Comparison of ENCODE assay signal across 2 cellular contexts in genomic region chr7:151340794-151341356, GRCh38.
TF ChIP-seq lines count a peak whose summit lies in the region.

No MANE protein-coding gene starts in this region.

TF ChIP-seq in H1, 55 proteins besides CTCF, POLR2A, EP300 and RAD21 (continued from another document):
- no peak for TF ChIP-seq SP2 (IDR thresholded peaks at IDR 0.05; ENCODE audit: low read length)
- TF ChIP-seq FOSL1 (IDR thresholded peaks at IDR 0.05; ENCODE audit: insufficient read depth, low read depth, low read length) = no peak
- TF ChIP-seq ASH2L (IDR thresholded peaks at IDR 0.05; ENCODE audit: low read length) = no peak
- TF ChIP-seq TAF1 (IDR thresholded peaks at IDR 0.05; ENCODE audit: low read depth, low read length) = no peak
- TF ChIP-seq KDM4A (IDR thresholded peaks at IDR 0.05; ENCODE audit: low read depth, low read length, severe bottlenecking) = no peak
- no peak for TF ChIP-seq E2F6 (IDR thresholded peaks at IDR 0.05)
- TF ChIP-seq SRF (IDR thresholded peaks at IDR 0.05; ENCODE audit: low read depth, low read length) = no peak
- no peak for TF ChIP-seq TEAD4 (IDR thresholded peaks at IDR 0.05; ENCODE audit: low read depth, low read length)
- TF ChIP-seq SIRT6 (IDR thresholded peaks at IDR 0.05; ENCODE audit: low read length) = no peak
- TF ChIP-seq SAP30 (IDR thresholded peaks at IDR 0.05; ENCODE audit: insufficient read depth, insufficient replicate concordance, low read length) = no peak
- no peak for TF ChIP-seq SP1 (IDR thresholded peaks at IDR 0.05; ENCODE audit: low read depth, low read length)
- no peak for TF ChIP-seq KDM5A (IDR thresholded peaks at IDR 0.05; ENCODE audit: low read length)
- no peak for TF ChIP-seq CBX8 (IDR thresholded peaks at IDR 0.05; ENCODE audit: borderline replicate concordance, low read depth, low read length)
- no peak for TF ChIP-seq TBP (IDR thresholded peaks at IDR 0.05; ENCODE audit: low read depth, low read length)
- TF ChIP-seq PHF8 (conservative IDR thresholded peaks at IDR 0.05; ENCODE audit: low read depth, low read length) = no peak
- TF ChIP-seq YY1 (IDR thresholded peaks at IDR 0.05; ENCODE audit: low read depth, low read length) = no peak
- TF ChIP-seq RXRA (IDR thresholded peaks at IDR 0.05; ENCODE audit: insufficient read depth, low read depth, low read length) = no peak

TF ChIP-seq in neural cell, 6 proteins besides CTCF, POLR2A, EP300 and RAD21 (continued from another document):
- TF ChIP-seq, protein P1, sequence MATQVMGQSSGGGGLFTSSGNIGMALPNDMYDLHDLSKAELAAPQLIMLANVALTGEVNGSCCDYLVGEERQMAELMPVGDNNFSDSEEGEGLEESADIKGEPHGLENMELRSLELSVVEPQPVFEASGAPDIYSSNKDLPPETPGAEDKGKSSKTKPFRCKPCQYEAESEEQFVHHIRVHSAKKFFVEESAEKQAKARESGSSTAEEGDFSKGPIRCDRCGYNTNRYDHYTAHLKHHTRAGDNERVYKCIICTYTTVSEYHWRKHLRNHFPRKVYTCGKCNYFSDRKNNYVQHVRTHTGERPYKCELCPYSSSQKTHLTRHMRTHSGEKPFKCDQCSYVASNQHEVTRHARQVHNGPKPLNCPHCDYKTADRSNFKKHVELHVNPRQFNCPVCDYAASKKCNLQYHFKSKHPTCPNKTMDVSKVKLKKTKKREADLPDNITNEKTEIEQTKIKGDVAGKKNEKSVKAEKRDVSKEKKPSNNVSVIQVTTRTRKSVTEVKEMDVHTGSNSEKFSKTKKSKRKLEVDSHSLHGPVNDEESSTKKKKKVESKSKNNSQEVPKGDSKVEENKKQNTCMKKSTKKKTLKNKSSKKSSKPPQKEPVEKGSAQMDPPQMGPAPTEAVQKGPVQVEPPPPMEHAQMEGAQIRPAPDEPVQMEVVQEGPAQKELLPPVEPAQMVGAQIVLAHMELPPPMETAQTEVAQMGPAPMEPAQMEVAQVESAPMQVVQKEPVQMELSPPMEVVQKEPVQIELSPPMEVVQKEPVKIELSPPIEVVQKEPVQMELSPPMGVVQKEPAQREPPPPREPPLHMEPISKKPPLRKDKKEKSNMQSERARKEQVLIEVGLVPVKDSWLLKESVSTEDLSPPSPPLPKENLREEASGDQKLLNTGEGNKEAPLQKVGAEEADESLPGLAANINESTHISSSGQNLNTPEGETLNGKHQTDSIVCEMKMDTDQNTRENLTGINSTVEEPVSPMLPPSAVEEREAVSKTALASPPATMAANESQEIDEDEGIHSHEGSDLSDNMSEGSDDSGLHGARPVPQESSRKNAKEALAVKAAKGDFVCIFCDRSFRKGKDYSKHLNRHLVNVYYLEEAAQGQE (IDR thresholded peaks at IDR 0.05; ENCODE audit: borderline replicate concordance) = no peak
- TF ChIP-seq SMC3 (conservative IDR thresholded peaks at IDR 0.05; ENCODE audit: poor library complexity) (no peak), MXI1 (conservative IDR thresholded peaks at IDR 0.05; ENCODE audit: poor library complexity, severe bottlenecking) (no peak)
